Comparison of ENCODE assay signal across 9 cellular contexts in the genomic region with DNA sequence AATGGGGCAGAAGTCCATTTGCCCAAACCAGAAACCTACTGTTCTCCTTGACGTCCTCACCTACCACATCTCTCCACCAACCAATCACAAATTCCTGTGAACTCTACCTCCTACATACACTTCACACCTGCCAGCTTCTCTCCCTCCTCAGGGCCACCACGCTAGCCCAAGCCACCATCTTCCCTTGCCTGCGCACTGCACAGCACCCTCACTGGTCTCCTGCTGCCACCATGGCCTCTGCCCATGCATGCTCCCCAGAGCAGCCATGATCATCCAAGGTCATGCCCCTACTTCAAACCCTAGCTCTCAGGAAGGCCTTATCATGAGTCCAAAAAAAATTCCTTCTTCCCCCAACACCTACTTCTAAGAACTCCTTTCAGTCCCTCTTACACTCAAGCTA. TPM values are rescaled to one million over a fixed set of nuclear protein-coding genes. Genes with fewer than 3 reads are reported as not detected.
DNase-seq lines count a peak whose midpoint lies in the region; ATAC-seq and TF ChIP-seq lines count a peak whose summit lies in the region.
"Had no signal": no experiment of that assay in that cellular context is flagged by ENCODE, and none has a peak within 500 bp of the region (broad histone marks: within the 10 kb centered on the region; RNA-seq: fewer than 3 reads in every experiment).

No MANE protein-coding gene starts in this region.

- peaks cover 31% of the 10 kb centered on the region for H3K27me3 Mint-ChIP-seq in IgD-negative memory B cell
- H3K27me3 Mint-ChIP-seq in nephron progenitor cell (ENCODE audit: low read depth, poor library complexity) = peaks cover 54% of the 10 kb centered on the region
- H3K27me3 Mint-ChIP-seq in progenitor cell of endocrine pancreas = peaks cover 64% of the 10 kb centered on the region

- DNase-seq in nephron progenitor cell (no peak), progenitor cell of endocrine pancreas (ENCODE audit: low spot score, unreplicated experiment) (no peak), A172 (ENCODE audit: low spot score) (no peak)

- H3K27ac Mint-ChIP-seq in IgD-negative memory B cell = peak overlapping the region in 2 of 3 donors; percentile 32 to 90
- H3K27ac Mint-ChIP-seq in nephron progenitor cell = no peak overlapping the region
- H3K27ac Mint-ChIP-seq in progenitor cell of endocrine pancreas = no peak overlapping the region

- H3K36me3 Mint-ChIP-seq in IgD-negative memory B cell (peaks cover 2% of the 10 kb centered on the region), nephron progenitor cell (ENCODE audit: low read depth) (no peaks in the 10 kb centered on the region), progenitor cell of endocrine pancreas (ENCODE audit: insufficient read depth) (no peaks in the 10 kb centered on the region)

- peak overlapping the region; percentile 36 to 92 (median 80) for H3K4me3 Mint-ChIP-seq in IgD-negative memory B cell
- peak overlapping the region; percentile 77 for H3K4me3 Mint-ChIP-seq in nephron progenitor cell
- H3K4me3 Mint-ChIP-seq in progenitor cell of endocrine pancreas (ENCODE audit: low read depth) = no peak overlapping the region

- peak overlapping the region; percentile 54 for H2AFZ ChIP-seq in ACC112 (ENCODE audit: low read length, unreplicated experiment)

- no peaks in the 10 kb centered on the region for H3K36me3 ChIP-seq in ACC112 (ENCODE audit: insufficient read depth, low read length)
- H3K36me3 ChIP-seq: pancreas had no signal

- H3K4me3 ChIP-seq in ACC112 (ENCODE audit: low read depth, low read length) = peak overlapping the region; percentile 73

- H3K9me3 Mint-ChIP-seq in IgD-negative memory B cell (peaks cover 0 to 5% (median 0%) of the 10 kb centered on the region in 3 donors), nephron progenitor cell (no peaks in the 10 kb centered on the region), progenitor cell of endocrine pancreas (ENCODE audit: low read depth) (no peaks in the 10 kb centered on the region)

- H3K4me1 ChIP-seq in ACC112 (ENCODE audit: control insufficient read depth, insufficient read depth, low read length, unreplicated experiment) = peaks cover 8% of the 10 kb centered on the region

- ATAC-seq in HG02973 (IDR thresholded peaks at IDR 0.05; ENCODE audit: unreplicated experiment) = no peak
- no peak for ATAC-seq in GM18517 (IDR thresholded peaks at IDR 0.05; ENCODE audit: unreplicated experiment)

- H3K79me2 ChIP-seq in ACC112 (ENCODE audit: control insufficient read depth, insufficient read depth, low read length, unreplicated experiment) = no peaks in the 10 kb centered on the region

- no peak overlapping the region for H3K27ac ChIP-seq in ACC112 (ENCODE audit: low read depth, low read length)
- H3K27ac ChIP-seq in cingulate gyrus (ENCODE audit: low read depth, low read length) = peak overlapping the region; percentile 48
- H3K27ac ChIP-seq: pancreas had no signal

- TF ChIP-seq CTCF in nephron progenitor cell (IDR thresholded peaks at IDR 0.05) (no peak), progenitor cell of endocrine pancreas (IDR thresholded peaks at IDR 0.05; ENCODE audit: unreplicated experiment) (no peak)

- H3K4me1 Mint-ChIP-seq in IgD-negative memory B cell = peaks cover 7 to 15% (median 13%) of the 10 kb centered on the region in 3 donors
- H3K4me1 Mint-ChIP-seq in nephron progenitor cell = peaks cover 36% of the 10 kb centered on the region
- peaks cover 32% of the 10 kb centered on the region for H3K4me1 Mint-ChIP-seq in progenitor cell of endocrine pancreas (ENCODE audit: low read depth)

- peaks cover 61% of the 10 kb centered on the region for H3K27me3 ChIP-seq in ACC112 (ENCODE audit: insufficient read depth, low read length)
- H3K27me3 ChIP-seq: pancreas had no signal

RNA-seq across cellular contexts. Expression of a gene that starts 1.1 kb away (rescaled TPM):
- not detected for polyA plus RNA-seq in IgD-negative memory B cell
- total RNA-seq in progenitor cell of endocrine pancreas = 11.7 and 13.4 TPM in 2 replicates
- 1.1 and 1.4 TPM in 2 replicates for total RNA-seq in A172 (2014; rRNA removed; shearing (Covaris generic))

Comparison
In these comparisons a context has a peak if more than half of its experiments do, and no peak if none do; other contexts are left out.
1. H3K27ac Mint-ChIP-seq: peak in IgD-negative memory B cell (2 of 3); none in nephron progenitor cell (single experiment) and progenitor cell of endocrine pancreas (single experiment).